Comparison of ENCODE assay signal across 8 cellular contexts in genomic region chr2:25341753-25342371, GRCh38. TPM values are rescaled to one million over a fixed set of nuclear protein-coding genes. Genes with fewer than 3 reads are reported as not detected.
DNase-seq lines count a peak whose midpoint lies in the region; ATAC-seq, FAIRE-seq and TF ChIP-seq lines count a peak whose summit lies in the region.

Gene DNMT3A, minus strand, starts transcription at chr2:25341925. Its CDS starts 27,941 bp downstream, at chr2:25313984.

- POLR2A ChIA-PET in BJ (lab: Charles Lee), result no interaction called here

- H3K36me3 Mint-ChIP-seq in activated T-helper 1 cell treated with anti-CD3 and anti-CD28 coated beads, Interleukin-12 subunit alpha, Interleukin-12 subunit beta, Interleukin-2, Interleukin-4 antibody, amounts not matched to agents 30 ng/mL and 10 ng/mL and 1 ng/mL, durations not matched to agents 14 hours and 24 hours and 36 hours (ENCODE audit: low read depth), result peaks cover 13% of the 10 kb centered on the region

- peak within 1 kb of the TSS; percentile 75 for H3K4me3 ChIP-seq in BJ (ENCODE audit: low read depth, low read length)
- peak within 1 kb of the TSS; percentile 40 for H3K4me3 ChIP-seq in NT2/D1 (ENCODE audit: insufficient read length, low read depth)
- peak within 1 kb of the TSS; percentile 42 to 71 for H3K4me3 ChIP-seq in muscle layer of duodenum (ENCODE audit: low read depth in 1 of 2, low read length in 2 of 2)
- peak within 1 kb of the TSS in 4 of 5 donors; percentile 60 to 76 (median 72) for H3K4me3 ChIP-seq in subcutaneous abdominal adipose tissue (ENCODE audit: low read depth in 1 of 5, low read length in 5 of 5)

- H3K9ac ChIP-seq in NT2/D1 (ENCODE audit: insufficient read length, low read depth), result peak within 1 kb of the TSS; percentile 42
- peak within 1 kb of the TSS in 2 of 5 donors; percentile 47 to 62 for H3K9ac ChIP-seq in subcutaneous abdominal adipose tissue (ENCODE audit: low read length in 5 of 5)

- FAIRE-seq in GM19239 (lab: Jason Lieb, UNC), result peak; percentile 53

- H3K27ac ChIP-seq in muscle layer of duodenum (ENCODE audit: low read length) (no peak within 1 kb of the TSS), subcutaneous abdominal adipose tissue (ENCODE audit: low read depth, low read length) (no peak within 1 kb of the TSS)

- intact Hi-C loops in activated T-helper 1 cell treated with anti-CD3 and anti-CD28 coated beads, Interleukin-12 subunit alpha, Interleukin-12 subunit beta, Interleukin-2, Interleukin-4 antibody, amounts not matched to agents 30 ng/mL and 10 ng/mL and 1 ng/mL, durations not matched to agents 14 hours and 24 hours and 36 hours (cut with micrococcal nuclease), result loop anchor here (1.0 to 2.0 kb wide), 9 partner anchors 20 to 225 kb away; no protein-coding TSS in a partner anchor

- peaks cover 37% of the 10 kb centered on the region for H3K4me1 Mint-ChIP-seq in activated T-helper 1 cell treated with anti-CD3 and anti-CD28 coated beads, Interleukin-12 subunit alpha, Interleukin-12 subunit beta, Interleukin-2, Interleukin-4 antibody, amounts not matched to agents 30 ng/mL and 10 ng/mL and 1 ng/mL, durations not matched to agents 14 hours and 24 hours and 36 hours (ENCODE audit: low read depth)

- H3K27me3 Mint-ChIP-seq in activated T-helper 1 cell treated with anti-CD3 and anti-CD28 coated beads, Interleukin-12 subunit alpha, Interleukin-12 subunit beta, Interleukin-2, Interleukin-4 antibody, amounts not matched to agents 30 ng/mL and 10 ng/mL and 1 ng/mL, durations not matched to agents 14 hours and 24 hours and 36 hours (ENCODE audit: insufficient read depth), result peaks cover 5% of the 10 kb centered on the region

- peak within 1 kb of the TSS; percentile 88 for H3K27ac Mint-ChIP-seq in activated T-helper 1 cell treated with anti-CD3 and anti-CD28 coated beads, Interleukin-12 subunit alpha, Interleukin-12 subunit beta, Interleukin-2, Interleukin-4 antibody, amounts not matched to agents 30 ng/mL and 10 ng/mL and 1 ng/mL, durations not matched to agents 14 hours and 24 hours and 36 hours

- H3K27me3 ChIP-seq in BJ (ENCODE audit: control insufficient read depth, insufficient read depth, low read length) (no peaks in the 10 kb centered on the region), NT2/D1 (ENCODE audit: insufficient read depth, insufficient read length) (peaks cover 14% of the 10 kb centered on the region), muscle layer of duodenum (ENCODE audit: low read depth, low read length) (no peaks in the 10 kb centered on the region), subcutaneous abdominal adipose tissue (ENCODE audit: control insufficient read depth in 5 of 5, insufficient read depth in 4 of 5, low read length in 5 of 5) (no peaks in the 10 kb centered on the region)

- peak; percentile 31 for ATAC-seq in HG03342 (IDR thresholded peaks at IDR 0.05; ENCODE audit: unreplicated experiment)

- no peaks in the 10 kb centered on the region for H3K9me3 ChIP-seq in NT2/D1 (ENCODE audit: insufficient read depth, low read length)
- H3K9me3 ChIP-seq in muscle layer of duodenum (ENCODE audit: control insufficient read depth in 1 of 2, low read length in 2 of 2), result no peaks in the 10 kb centered on the region
- H3K9me3 ChIP-seq in subcutaneous abdominal adipose tissue (ENCODE audit: control insufficient read depth in 5 of 5, low read length in 5 of 5), result no peaks in the 10 kb centered on the region

- H3K9me3 Mint-ChIP-seq in activated T-helper 1 cell treated with anti-CD3 and anti-CD28 coated beads, Interleukin-12 subunit alpha, Interleukin-12 subunit beta, Interleukin-2, Interleukin-4 antibody, amounts not matched to agents 30 ng/mL and 10 ng/mL and 1 ng/mL, durations not matched to agents 14 hours and 24 hours and 36 hours, result no peaks in the 10 kb centered on the region

- CTCF ChIA-PET in BJ (lab: Yijun Ruan, JAX), result interaction anchor here (0.7 to 1.7 kb wide), 5 partner anchors 9 to 20 kb away, joined by 3 to 6 read pairs (median 3); no protein-coding TSS in a partner anchor

- no peak for TF ChIP-seq CTCF in BJ (IDR thresholded peaks at IDR 0.05; ENCODE audit: insufficient read depth, low read depth, low read length)

- DNase-seq in BJ (ENCODE audit: low read depth) (no peak), GM19239 (ENCODE audit: insufficient read length, low spot score) (peak; percentile 80), NT2/D1 (ENCODE audit: low read depth, low spot score) (no peak), fibroblast of gingiva (ENCODE audit: low read depth) (peak; percentile 82)
- peak; percentile 31 for DNase-seq in activated T-helper 1 cell treated with anti-CD3 and anti-CD28 coated beads, Interleukin-12 subunit alpha, Interleukin-12 subunit beta, Interleukin-2, Interleukin-4 antibody, amounts not matched to agents 30 ng/mL and 10 ng/mL and 1 ng/mL, durations not matched to agents 14 hours and 24 hours and 36 hours (ENCODE audit: low spot score)

- H3K4me1 ChIP-seq in NT2/D1 (ENCODE audit: insufficient read depth, insufficient read length) (peaks cover 12% of the 10 kb centered on the region), muscle layer of duodenum (ENCODE audit: control insufficient read depth in 1 of 2, insufficient read depth in 2 of 2, low read length in 2 of 2) (peaks cover 10 to 40% of the 10 kb centered on the region in 2 donors), subcutaneous abdominal adipose tissue (ENCODE audit: control insufficient read depth in 5 of 5, insufficient read depth in 5 of 5, low read length in 5 of 5) (peaks cover 0 to 43% (median 31%) of the 10 kb centered on the region in 5 donors)

- H3K4me3 Mint-ChIP-seq in activated T-helper 1 cell treated with anti-CD3 and anti-CD28 coated beads, Interleukin-12 subunit alpha, Interleukin-12 subunit beta, Interleukin-2, Interleukin-4 antibody, amounts not matched to agents 30 ng/mL and 10 ng/mL and 1 ng/mL, durations not matched to agents 14 hours and 24 hours and 36 hours, result peak within 1 kb of the TSS; percentile 88

- H3K36me3 ChIP-seq in BJ (ENCODE audit: control insufficient read depth, insufficient read depth, low read length), result no peaks in the 10 kb centered on the region
- no peaks in the 10 kb centered on the region for H3K36me3 ChIP-seq in NT2/D1 (ENCODE audit: insufficient read depth, insufficient read length, low read length)
- H3K36me3 ChIP-seq in muscle layer of duodenum (ENCODE audit: control insufficient read depth in 1 of 2, insufficient read depth in 2 of 2, low read length in 2 of 2), result no peaks in the 10 kb centered on the region
- no peaks in the 10 kb centered on the region for H3K36me3 ChIP-seq in subcutaneous abdominal adipose tissue (ENCODE audit: control insufficient read depth in 5 of 5, insufficient read depth in 5 of 5, low read length in 5 of 5)

RNA-seq across cellular contexts. Expression of gene DNMT3A, which starts in this region (rescaled TPM):
- 2.6 and 3.0 TPM in 2 replicates for polyA plus RNA-seq in BJ (2011; rRNA removed)
- 7.9 and 11.0 TPM in 2 replicates for polyA minus RNA-seq in BJ (2011; rRNA and poly(A)+ RNA removed)
- total RNA-seq in activated T-helper 1 cell treated with anti-CD3 and anti-CD28 coated beads, Interleukin-12 subunit alpha, Interleukin-12 subunit beta, Interleukin-2, Interleukin-4 antibody, amounts not matched to agents 30 ng/mL and 10 ng/mL and 1 ng/mL, durations not matched to agents 14 hours and 24 hours and 36 hours, result 101 and 105 TPM in 2 replicates

Comparison
In these comparisons a context has a peak if more than half of its experiments do, and no peak if none do; other contexts are left out.
1. DNase-seq: peak in GM19239 (single experiment), activated T-helper 1 cell treated with anti-CD3 and anti-CD28 coated beads, Interleukin-12 subunit alpha, Interleukin-12 subunit beta, Interleukin-2, Interleukin-4 antibody, amounts not matched to agents 30 ng/mL and 10 ng/mL and 1 ng/mL, durations not matched to agents 14 hours and 24 hours and 36 hours (single experiment) and fibroblast of gingiva (single experiment); none in BJ (single experiment) and NT2/D1 (single experiment).
2. Peak in every context shown above with its lines, with median percentiles within 50 percentile points of each other: H3K4me3 ChIP-seq.